ENCODE assay signal across 9 cellular contexts in the genomic region with DNA sequence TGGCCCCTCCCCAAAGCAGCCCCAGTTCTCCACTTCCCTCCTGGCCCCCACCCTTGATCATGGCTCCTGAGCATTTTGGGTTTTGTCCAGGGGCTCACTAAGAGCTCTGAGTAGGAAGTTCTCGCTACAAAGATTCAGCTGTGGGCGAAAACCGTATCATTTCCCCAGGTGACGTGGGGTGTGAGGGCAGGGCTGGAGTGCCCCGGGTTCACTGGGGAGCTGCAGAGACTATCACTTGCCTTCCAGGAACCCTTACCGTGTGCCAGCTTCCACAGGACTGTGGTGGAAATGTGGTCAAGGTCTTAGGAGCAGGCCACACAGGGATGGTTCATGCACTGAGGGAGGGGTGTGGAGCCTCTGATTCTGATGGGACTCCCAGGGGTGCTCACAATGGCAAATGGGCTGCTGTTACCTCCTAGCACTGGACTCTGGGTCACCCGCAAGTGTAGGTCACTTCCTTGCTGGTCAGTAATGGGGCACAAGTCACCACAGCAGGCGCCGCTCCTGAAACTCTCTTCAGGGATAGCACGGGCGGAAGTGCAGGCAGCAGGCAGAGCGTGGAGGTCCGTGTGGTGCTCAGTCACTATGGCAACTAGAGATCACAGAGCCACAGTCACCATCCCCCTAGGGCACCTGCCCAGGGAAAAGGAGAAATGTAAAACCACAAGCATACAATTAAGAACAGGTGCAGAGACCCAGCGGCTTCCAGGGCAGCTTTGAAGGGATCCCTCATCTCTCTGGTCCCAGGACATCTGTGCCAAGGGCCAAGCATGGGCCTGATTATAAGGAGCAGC. TPM values are rescaled to one million over a fixed set of nuclear protein-coding genes. Genes with fewer than 3 reads are reported as not detected.
DNase-seq lines count a peak whose midpoint lies in the region; ATAC-seq and TF ChIP-seq lines count a peak whose summit lies in the region.
"Had no signal": no experiment of that assay in that cellular context is flagged by ENCODE, and none has a peak within 500 bp of the region (broad histone marks: within the 10 kb centered on the region; RNA-seq: fewer than 3 reads in every experiment).

No MANE protein-coding gene starts in this region.

- no peak overlapping the region for H3K4me3 ChIP-seq in transverse colon

- in situ Hi-C loops in transverse colon (cut with MboI; ENCODE audit: low pct_ligation_motif_present in 1 of 4, low pct_unique_long_range_greater_than_20kb in 1 of 4, low sequenced_read_pairs in 3 of 4) = loop anchor here in 1 of 4 donors (10.0 to 25.0 kb wide), 2 partner anchors 74 to 298 kb away; no protein-coding TSS in a partner anchor

- H3K9me3 ChIP-seq in transverse colon = no peaks in the 10 kb centered on the region

- no peaks in the 10 kb centered on the region for H3K36me3 Mint-ChIP-seq in activated CD4-positive, alpha-beta T cell treated with anti-CD3 and anti-CD28 coated beads for 36 hours (ENCODE audit: low read depth)
- H3K36me3 Mint-ChIP-seq in central memory CD8-positive, alpha-beta T cell (ENCODE audit: insufficient read depth) = peaks cover 4% of the 10 kb centered on the region

- H3K4me3 Mint-ChIP-seq in activated CD4-positive, alpha-beta T cell treated with anti-CD3 and anti-CD28 coated beads for 36 hours = peak overlapping the region; percentile 22
- H3K4me3 Mint-ChIP-seq in central memory CD8-positive, alpha-beta T cell = no peak overlapping the region

- peak overlapping the region; percentile 78 to 87 (median 83) for H3K27ac ChIP-seq in transverse colon

- peaks cover 71% of the 10 kb centered on the region for H3K4me1 Mint-ChIP-seq in activated CD4-positive, alpha-beta T cell treated with anti-CD3 and anti-CD28 coated beads for 36 hours
- H3K4me1 Mint-ChIP-seq in central memory CD8-positive, alpha-beta T cell = peaks cover 34% of the 10 kb centered on the region

- H3K9me3 Mint-ChIP-seq in activated CD4-positive, alpha-beta T cell treated with anti-CD3 and anti-CD28 coated beads for 36 hours (ENCODE audit: low read depth) = peaks cover 1% of the 10 kb centered on the region
- no peaks in the 10 kb centered on the region for H3K9me3 Mint-ChIP-seq in central memory CD8-positive, alpha-beta T cell

- WGBS in transverse colon (ENCODE audit: low coverage in 1 of 2), 2 donors = 58% methylated on average over 14 of the region's 14 CpGs; no CpG with 5 or more reads in 1 of the 2 donors

- DNase-seq in activated CD4-positive, alpha-beta T cell treated with anti-CD3 and anti-CD28 coated beads for 36 hours = peak; percentile 62
- DNase-seq in activated CD4-positive, alpha-beta T cell treated with anti-CD3 and anti-CD28 coated beads, Interleukin-2, amount 50 U/mL, for 48 hours = no peak
- DNase-seq in NCI-H524 treated with DMSO at 0.1 percent for 48 hours (lab: John Stamatoyannopoulos, UW) (peak; percentile 26), transverse colon (peak; percentile 61)
- no peak for DNase-seq in central memory CD8-positive, alpha-beta T cell (ENCODE audit: low spot score in 2 of 2)

- H3K36me3 ChIP-seq in transverse colon = no peaks in the 10 kb centered on the region

- H3K27me3 ChIP-seq in transverse colon = no peaks in the 10 kb centered on the region

- H3K4me1 ChIP-seq in transverse colon = peaks cover 20 to 78% (median 56%) of the 10 kb centered on the region in 4 donors

- TF ChIP-seq CTCF in transverse colon (IDR thresholded peaks at IDR 0.05) = no peak

- intact Hi-C loops in activated CD4-positive, alpha-beta T cell treated with anti-CD3 and anti-CD28 coated beads for 36 hours (cut with DNase I, micrococcal nuclease) = loop anchor here (5.0 kb wide), 4 partner anchors 37 to 233 kb away; a partner anchor contains a TSS
- intact Hi-C loops in transverse colon (cut with DNase I; ENCODE audit: low total_unique reads) = no loop called here

- CTCF ChIA-PET in activated CD4-positive, alpha-beta T cell treated with anti-CD3 and anti-CD28 coated beads for 36 hours (lab: Charles Lee) = no interaction called here

- peak; percentile 34 for ATAC-seq in activated CD4-positive, alpha-beta T cell treated with anti-CD3 and anti-CD28 coated beads for 36 hours
- ATAC-seq in HG03066 (IDR thresholded peaks at IDR 0.05; ENCODE audit: low read depth, unreplicated experiment) (peak; percentile 57), HG02870 (IDR thresholded peaks at IDR 0.05; ENCODE audit: unreplicated experiment) (no peak), HG02678 (IDR thresholded peaks at IDR 0.05; ENCODE audit: unreplicated experiment) (no peak)
- no peak for ATAC-seq in central memory CD8-positive, alpha-beta T cell (replicated peaks; ENCODE audit: extremely low read depth, poor library complexity, severe bottlenecking)

- TF ChIP-seq EP300 in transverse colon (IDR thresholded peaks at IDR 0.05; ENCODE audit: low read depth) = no peak

- H3K27ac Mint-ChIP-seq in activated CD4-positive, alpha-beta T cell treated with anti-CD3 and anti-CD28 coated beads for 36 hours = peak overlapping the region; percentile 73
- H3K27ac Mint-ChIP-seq in central memory CD8-positive, alpha-beta T cell (ENCODE audit: low read depth) = peak overlapping the region; percentile 70

- H3K27me3 Mint-ChIP-seq in activated CD4-positive, alpha-beta T cell treated with anti-CD3 and anti-CD28 coated beads for 36 hours = no peaks in the 10 kb centered on the region
- no peaks in the 10 kb centered on the region for H3K27me3 Mint-ChIP-seq in central memory CD8-positive, alpha-beta T cell

- POLR2A ChIA-PET in activated CD4-positive, alpha-beta T cell treated with anti-CD3 and anti-CD28 coated beads for 36 hours (lab: Charles Lee) = no interaction called here

- no peak for TF ChIP-seq POLR2A in transverse colon (IDR thresholded peaks at IDR 0.05)

RNA-seq across cellular contexts. Expression of a gene that starts 35.4 kb away (rescaled TPM):
- total RNA-seq in activated CD4-positive, alpha-beta T cell treated with anti-CD3 and anti-CD28 coated beads for 36 hours = under 1 TPM; 0.21 to 0.34 TPM
- total RNA-seq in transverse colon = 1 to 10 TPM in 3 of 4 donors, under 1 TPM in 1; 0.80 to 10.0 (median 8.0) TPM
- total RNA-seq: T-helper 1 cell treated with Interleukin-12 subunit alpha and Interleukin-12 subunit beta and Interleukin-4 antibody, amounts not matched to agents 30 ng/mL and 1 ng/mL, for 36 hours had no signal

RNA-seq across cellular contexts. Expression of a gene that starts 53.1 kb away (rescaled TPM):
- total RNA-seq in activated CD4-positive, alpha-beta T cell treated with anti-CD3 and anti-CD28 coated beads for 36 hours = 10 to 100 TPM; 18.2 to 19.3 TPM
- total RNA-seq in transverse colon = 100 to 1,000 TPM in 3 of 4 donors, 10 to 100 TPM in 1; 80.8 to 139 (median 117) TPM

RNA-seq across cellular contexts. Expression of a gene that starts 56.9 kb away (rescaled TPM):
- 10 to 100 TPM; 37.3 to 39.0 TPM for total RNA-seq in activated CD4-positive, alpha-beta T cell treated with anti-CD3 and anti-CD28 coated beads for 36 hours
- total RNA-seq in transverse colon = 1 to 10 TPM in 1 of 4 donors, under 1 TPM in 2, not detected in 1; 0.37 to 3.0 (median 0.82) TPM

Comparison
In these comparisons a context has a peak if more than half of its experiments do, and no peak if none do; other contexts are left out.
1. DNase-seq: peak in activated CD4-positive, alpha-beta T cell treated with anti-CD3 and anti-CD28 coated beads for 36 hours (single experiment), NCI-H524 treated with DMSO at 0.1 percent for 48 hours (single experiment) and transverse colon (single experiment); none in activated CD4-positive, alpha-beta T cell treated with anti-CD3 and anti-CD28 coated beads, Interleukin-2, amount 50 U/mL, for 48 hours (0 of 2) and central memory CD8-positive, alpha-beta T cell (0 of 2).
2. ATAC-seq: peak in activated CD4-positive, alpha-beta T cell treated with anti-CD3 and anti-CD28 coated beads for 36 hours (single experiment) and HG03066 (single experiment); none in central memory CD8-positive, alpha-beta T cell (single experiment), HG02870 (single experiment) and HG02678 (single experiment).
3. RNA of a gene that starts 53.1 kb away (total RNA-seq): 80.8 to 139 TPM in transverse colon; 18.2 to 19.3 TPM in activated CD4-positive, alpha-beta T cell treated with anti-CD3 and anti-CD28 coated beads for 36 hours; every median in the first group is over 4 times any median in the second.
4. RNA of a gene that starts 56.9 kb away (total RNA-seq): 37.3 to 39.0 TPM in activated CD4-positive, alpha-beta T cell treated with anti-CD3 and anti-CD28 coated beads for 36 hours; 0.37 to 3.0 TPM in transverse colon; every median in the first group is over 4 times any median in the second.